Comparison of ENCODE assay signal across 8 cellular contexts in genomic region chr7:66877577-66878300, GRCh38.
DNase-seq lines count a peak whose midpoint lies in the region; ATAC-seq, FAIRE-seq and TF ChIP-seq lines count a peak whose summit lies in the region.

No MANE protein-coding gene starts in this region.

- ATAC-seq in GM18517 (IDR thresholded peaks at IDR 0.05; ENCODE audit: unreplicated experiment) (peak; percentile 95), GM21619 (IDR thresholded peaks at IDR 0.05; ENCODE audit: unreplicated experiment) (peak; percentile 97), HG03565 (IDR thresholded peaks at IDR 0.05; ENCODE audit: unreplicated experiment) (peak; percentile 95)

- H3K27me3 Mint-ChIP-seq in dendritic cell treated with granulocyte-macrophage colony-stimulating factor and Interleukin-4, amounts not matched to agents 40 ng/mL and 50 ng/mL, for 4 days: no peaks in the 10 kb centered on the region

- DNase-seq in H54 (ENCODE audit: insufficient read length, low spot score): no peak
- DNase-seq in DMS 273 treated with DMSO at 0.1 percent for 48 hours (lab: John Stamatoyannopoulos, UW): no peak
- no peak for DNase-seq in DMS114 treated with DMSO at 0.1 percent for 48 hours (lab: John Stamatoyannopoulos, UW; ENCODE audit: unreplicated experiment)
- DNase-seq in urothelium cell line (ENCODE audit: low spot score): no peak

- FAIRE-seq in H54 (lab: Jason Lieb, UNC) (no peak), urothelium cell line (lab: Jason Lieb, UNC) (no peak)

- TF ChIP-seq POLR2A in H54 (IDR thresholded peaks at IDR 0.05; ENCODE audit: low read depth, low read length): no peak

- peak overlapping the region; percentile 94 for H3K27ac Mint-ChIP-seq in dendritic cell treated with granulocyte-macrophage colony-stimulating factor and Interleukin-4, amounts not matched to agents 40 ng/mL and 50 ng/mL, for 4 days

- H3K9me3 Mint-ChIP-seq in dendritic cell treated with granulocyte-macrophage colony-stimulating factor and Interleukin-4, amounts not matched to agents 40 ng/mL and 50 ng/mL, for 4 days: no peaks in the 10 kb centered on the region

- intact Hi-C loops in dendritic cell treated with granulocyte-macrophage colony-stimulating factor and Interleukin-4, amounts not matched to agents 40 ng/mL and 50 ng/mL, for 4 days (cut with micrococcal nuclease): loop anchor here (5.0 kb wide), 1 partner anchor 35 kb away; no protein-coding TSS in a partner anchor

- H3K4me3 Mint-ChIP-seq in dendritic cell treated with granulocyte-macrophage colony-stimulating factor and Interleukin-4, amounts not matched to agents 40 ng/mL and 50 ng/mL, for 4 days: peak overlapping the region; percentile 47

- H3K36me3 Mint-ChIP-seq in dendritic cell treated with granulocyte-macrophage colony-stimulating factor and Interleukin-4, amounts not matched to agents 40 ng/mL and 50 ng/mL, for 4 days (ENCODE audit: low read depth): peaks cover 33% of the 10 kb centered on the region

- H3K4me1 Mint-ChIP-seq in dendritic cell treated with granulocyte-macrophage colony-stimulating factor and Interleukin-4, amounts not matched to agents 40 ng/mL and 50 ng/mL, for 4 days (ENCODE audit: low read depth): peaks cover 29% of the 10 kb centered on the region
